ENCODE assay signal across 1 cellular context in genomic region chr20:34706912-34707784, GRCh38.
TF ChIP-seq lines count a peak whose summit lies in the region.

No MANE protein-coding gene starts in this region.

TF ChIP-seq in HepG2, 621 proteins besides CTCF, POLR2A, EP300 and RAD21 (continued from another document and continues in another):
- TF ChIP-seq ZZZ3 (CRISPR knock-in tag; IDR thresholded peaks at IDR 0.05; ENCODE audit: borderline replicate concordance), result no peak
- TF ChIP-seq ZNF33A (CRISPR knock-in tag; IDR thresholded peaks at IDR 0.05; ENCODE audit: borderline replicate concordance), result 0 out of 2 replicates have a peak, but pooled peaks have one; percentile 75
- TF ChIP-seq ZFP82 (CRISPR knock-in tag; IDR thresholded peaks at IDR 0.05; ENCODE audit: borderline replicate concordance), result no peak
- no peak; the same call in 1 of the 2 replicates for TF ChIP-seq ZNF614 (CRISPR knock-in tag; IDR thresholded peaks at IDR 0.05; ENCODE audit: borderline replicate concordance)
- peak; percentile 90; the same call in 1 of the 2 replicates for TF ChIP-seq HES4 (CRISPR knock-in tag; IDR thresholded peaks at IDR 0.05; ENCODE audit: borderline replicate concordance)
- TF ChIP-seq NR2F1 (CRISPR knock-in tag; IDR thresholded peaks at IDR 0.05), result peak; percentile 58 to 61; a peak in 3 of 4 replicates
- peak; percentile 84 for TF ChIP-seq CREM (IDR thresholded peaks at IDR 0.05)
- TF ChIP-seq CREM (CRISPR knock-in tag; IDR thresholded peaks at IDR 0.05), result no peak
- TF ChIP-seq FOXK2 (IDR thresholded peaks at IDR 0.05), result peak; percentile 3; the same call in 1 of the 2 replicates
- TF ChIP-seq ARNTL (CRISPR knock-in tag; IDR thresholded peaks at IDR 0.05), result no peak
- peak; percentile 35; the same call in 1 of the 2 replicates for TF ChIP-seq NFYC (CRISPR knock-in tag; IDR thresholded peaks at IDR 0.05)
- peak; percentile 76; the same call in 1 of the 2 replicates for TF ChIP-seq HIVEP1 (CRISPR knock-in tag; IDR thresholded peaks at IDR 0.05)
- TF ChIP-seq KLF9 (CRISPR knock-in tag; IDR thresholded peaks at IDR 0.05; ENCODE audit: low read depth), result no peak
- peak; percentile 78; the same call in 1 of the 2 replicates for TF ChIP-seq KDM5B (CRISPR knock-in tag; IDR thresholded peaks at IDR 0.05; ENCODE audit: borderline replicate concordance)
- TF ChIP-seq ZBTB46 (CRISPR knock-in tag; IDR thresholded peaks at IDR 0.05; ENCODE audit: borderline replicate concordance), result no peak
- no peak for TF ChIP-seq RBAK (CRISPR knock-in tag; IDR thresholded peaks at IDR 0.05)
- TF ChIP-seq ZNF850 (CRISPR knock-in tag; conservative IDR thresholded peaks at IDR 0.05), result no peak
- peak; percentile 80; the same call in 1 of the 2 replicates for TF ChIP-seq ZNF431 (CRISPR knock-in tag; IDR thresholded peaks at IDR 0.05; ENCODE audit: borderline replicate concordance, low read depth)
- TF ChIP-seq MIXL1 (CRISPR knock-in tag; IDR thresholded peaks at IDR 0.05), result peak; percentile 87
- TF ChIP-seq, protein P1, sequence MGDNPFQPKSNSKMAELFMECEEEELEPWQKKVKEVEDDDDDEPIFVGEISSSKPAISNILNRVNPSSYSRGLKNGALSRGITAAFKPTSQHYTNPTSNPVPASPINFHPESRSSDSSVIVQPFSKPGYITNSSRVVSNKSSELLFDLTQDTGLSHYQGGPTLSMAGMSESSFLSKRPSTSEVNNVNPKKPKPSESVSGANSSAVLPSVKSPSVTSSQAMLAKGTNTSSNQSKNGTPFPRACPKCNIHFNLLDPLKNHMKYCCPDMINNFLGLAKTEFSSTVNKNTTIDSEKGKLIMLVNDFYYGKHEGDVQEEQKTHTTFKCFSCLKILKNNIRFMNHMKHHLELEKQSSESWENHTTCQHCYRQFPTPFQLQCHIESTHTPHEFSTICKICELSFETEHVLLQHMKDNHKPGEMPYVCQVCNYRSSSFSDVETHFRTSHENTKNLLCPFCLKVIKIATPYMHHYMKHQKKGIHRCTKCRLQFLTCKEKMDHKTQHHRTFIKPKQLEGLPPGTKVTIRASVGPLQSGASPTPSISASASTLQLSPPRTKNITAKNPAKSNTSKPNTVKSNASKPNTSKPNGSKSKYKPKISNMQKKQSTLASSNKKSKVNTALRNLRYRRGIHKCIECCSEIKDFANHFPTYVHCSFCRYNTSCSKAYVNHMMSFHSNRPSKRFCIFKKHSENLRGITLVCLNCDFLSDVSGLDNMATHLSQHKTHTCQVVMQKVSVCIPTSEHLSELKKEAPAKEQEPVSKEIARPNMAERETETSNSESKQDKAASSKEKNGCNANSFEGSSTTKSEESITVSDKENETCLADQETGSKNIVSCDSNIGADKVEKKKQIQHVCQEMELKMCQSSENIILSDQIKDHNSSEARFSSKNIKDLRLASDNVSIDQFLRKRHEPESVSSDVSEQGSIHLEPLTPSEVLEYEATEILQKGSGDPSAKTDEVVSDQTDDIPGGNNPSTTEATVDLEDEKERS (CRISPR knock-in tag; IDR thresholded peaks at IDR 0.05), result peak; percentile 93
- TF ChIP-seq HMGXB4 (CRISPR knock-in tag; IDR thresholded peaks at IDR 0.05; ENCODE audit: borderline replicate concordance in 1 of 2, low read depth in 1 of 2), result peak; percentile 38 to 44; a peak in 2 of 4 replicates
- TF ChIP-seq PHB2 (IDR thresholded peaks at IDR 0.05; ENCODE audit: partially characterized antibody), result no peak
- no peak for TF ChIP-seq ZNF569 (CRISPR knock-in tag; IDR thresholded peaks at IDR 0.05; ENCODE audit: borderline replicate concordance)
- peak; percentile 59 for TF ChIP-seq ZNF788 (CRISPR knock-in tag; IDR thresholded peaks at IDR 0.05; ENCODE audit: borderline replicate concordance)
- 0 out of 2 replicates have a peak, but pooled peaks have one; percentile 37 for TF ChIP-seq ZNF224 (CRISPR knock-in tag; IDR thresholded peaks at IDR 0.05)
- peak; percentile 41; the same call in 1 of the 2 replicates for TF ChIP-seq DMAP1 (CRISPR knock-in tag; IDR thresholded peaks at IDR 0.05)
- TF ChIP-seq ZNF329 (CRISPR knock-in tag; IDR thresholded peaks at IDR 0.05; ENCODE audit: low read depth), result no peak
- peak; percentile 83 for TF ChIP-seq KDM6A (CRISPR knock-in tag; IDR thresholded peaks at IDR 0.05; ENCODE audit: low read depth)
- no peak for TF ChIP-seq ZC3H4 (CRISPR knock-in tag; IDR thresholded peaks at IDR 0.05; ENCODE audit: borderline replicate concordance)
- peak; percentile 56; the same call in 1 of the 2 replicates for TF ChIP-seq SOX5 (CRISPR knock-in tag; IDR thresholded peaks at IDR 0.05; ENCODE audit: borderline replicate concordance)
- TF ChIP-seq ZNF772 (CRISPR knock-in tag; IDR thresholded peaks at IDR 0.05), result peak; percentile 41; the same call in 1 of the 2 replicates
- peak; percentile 93 for TF ChIP-seq PITX1 (CRISPR knock-in tag; IDR thresholded peaks at IDR 0.05)
- no peak for TF ChIP-seq NFYB (CRISPR knock-in tag; IDR thresholded peaks at IDR 0.05)
- TF ChIP-seq ZNF549 (CRISPR knock-in tag; IDR thresholded peaks at IDR 0.05), result no peak
- peak; percentile 86 for TF ChIP-seq ELF3 (CRISPR knock-in tag; IDR thresholded peaks at IDR 0.05)
- TF ChIP-seq GABPA (IDR thresholded peaks at IDR 0.05; ENCODE audit: low read depth, low read length), result no peak
- TF ChIP-seq GABPA (CRISPR knock-in tag; IDR thresholded peaks at IDR 0.05; ENCODE audit: low read depth), result peak; percentile 14; the same call in 1 of the 2 replicates
- TF ChIP-seq MTA3 (CRISPR knock-in tag; IDR thresholded peaks at IDR 0.05), result no peak
- TF ChIP-seq, protein P2, sequence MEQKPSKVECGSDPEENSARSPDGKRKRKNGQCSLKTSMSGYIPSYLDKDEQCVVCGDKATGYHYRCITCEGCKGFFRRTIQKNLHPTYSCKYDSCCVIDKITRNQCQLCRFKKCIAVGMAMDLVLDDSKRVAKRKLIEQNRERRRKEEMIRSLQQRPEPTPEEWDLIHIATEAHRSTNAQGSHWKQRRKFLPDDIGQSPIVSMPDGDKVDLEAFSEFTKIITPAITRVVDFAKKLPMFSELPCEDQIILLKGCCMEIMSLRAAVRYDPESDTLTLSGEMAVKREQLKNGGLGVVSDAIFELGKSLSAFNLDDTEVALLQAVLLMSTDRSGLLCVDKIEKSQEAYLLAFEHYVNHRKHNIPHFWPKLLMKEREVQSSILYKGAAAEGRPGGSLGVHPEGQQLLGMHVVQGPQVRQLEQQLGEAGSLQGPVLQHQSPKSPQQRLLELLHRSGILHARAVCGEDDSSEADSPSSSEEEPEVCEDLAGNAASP (CRISPR knock-in tag; IDR thresholded peaks at IDR 0.05; ENCODE audit: borderline replicate concordance), result peak; percentile 90
- no peak for TF ChIP-seq TGIF2 (CRISPR knock-in tag; IDR thresholded peaks at IDR 0.05)
- 0 out of 2 replicates have a peak, but pooled peaks have one; percentile 76 for TF ChIP-seq ERF (CRISPR knock-in tag; IDR thresholded peaks at IDR 0.05)
- TF ChIP-seq NFATC3 (CRISPR knock-in tag; IDR thresholded peaks at IDR 0.05), result no peak
- TF ChIP-seq ZFX (CRISPR knock-in tag; IDR thresholded peaks at IDR 0.05; ENCODE audit: low read depth), result peak; percentile 21; the same call in 1 of the 2 replicates
- TF ChIP-seq NCOA2 (CRISPR knock-in tag; IDR thresholded peaks at IDR 0.05), result peak; percentile 91
- TF ChIP-seq ZNF672 (CRISPR knock-in tag; IDR thresholded peaks at IDR 0.05), result no peak
- TF ChIP-seq KAT8 (CRISPR knock-in tag; IDR thresholded peaks at IDR 0.05), result peak; percentile 62; the same call in 1 of the 2 replicates
- no peak for TF ChIP-seq HNF1A (IDR thresholded peaks at IDR 0.05; ENCODE audit: low read depth)
- TF ChIP-seq HNF1A (CRISPR knock-in tag; IDR thresholded peaks at IDR 0.05; ENCODE audit: borderline replicate concordance), result no peak; the same call in 1 of the 2 replicates
- TF ChIP-seq ZBTB33 (CRISPR knock-in tag; IDR thresholded peaks at IDR 0.05), result no peak
- TF ChIP-seq, protein P3, sequence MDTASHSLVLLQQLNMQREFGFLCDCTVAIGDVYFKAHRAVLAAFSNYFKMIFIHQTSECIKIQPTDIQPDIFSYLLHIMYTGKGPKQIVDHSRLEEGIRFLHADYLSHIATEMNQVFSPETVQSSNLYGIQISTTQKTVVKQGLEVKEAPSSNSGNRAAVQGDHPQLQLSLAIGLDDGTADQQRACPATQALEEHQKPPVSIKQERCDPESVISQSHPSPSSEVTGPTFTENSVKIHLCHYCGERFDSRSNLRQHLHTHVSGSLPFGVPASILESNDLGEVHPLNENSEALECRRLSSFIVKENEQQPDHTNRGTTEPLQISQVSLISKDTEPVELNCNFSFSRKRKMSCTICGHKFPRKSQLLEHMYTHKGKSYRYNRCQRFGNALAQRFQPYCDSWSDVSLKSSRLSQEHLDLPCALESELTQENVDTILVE (CRISPR knock-in tag; IDR thresholded peaks at IDR 0.05), result peak; percentile 23; the same call in 1 of the 2 replicates
- TF ChIP-seq, protein P4, sequence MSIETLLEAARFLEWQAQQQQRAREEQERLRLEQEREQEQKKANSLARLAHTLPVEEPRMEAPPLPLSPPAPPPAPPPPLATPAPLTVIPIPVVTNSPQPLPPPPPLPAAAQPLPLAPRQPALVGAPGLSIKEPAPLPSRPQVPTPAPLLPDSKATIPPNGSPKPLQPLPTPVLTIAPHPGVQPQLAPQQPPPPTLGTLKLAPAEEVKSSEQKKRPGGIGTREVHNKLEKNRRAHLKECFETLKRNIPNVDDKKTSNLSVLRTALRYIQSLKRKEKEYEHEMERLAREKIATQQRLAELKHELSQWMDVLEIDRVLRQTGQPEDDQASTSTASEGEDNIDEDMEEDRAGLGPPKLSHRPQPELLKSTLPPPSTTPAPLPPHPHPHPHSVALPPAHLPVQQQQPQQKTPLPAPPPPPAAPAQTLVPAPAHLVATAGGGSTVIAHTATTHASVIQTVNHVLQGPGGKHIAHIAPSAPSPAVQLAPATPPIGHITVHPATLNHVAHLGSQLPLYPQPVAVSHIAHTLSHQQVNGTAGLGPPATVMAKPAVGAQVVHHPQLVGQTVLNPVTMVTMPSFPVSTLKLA (IDR thresholded peaks at IDR 0.05), result 0 out of 2 replicates have a peak, but pooled peaks have one; percentile 22
- TF ChIP-seq GATAD1 (CRISPR knock-in tag; IDR thresholded peaks at IDR 0.05), result peak; percentile 57
